26 cellular contexts compared by ENCODE assay signal in genomic region chr13:110664673-110665072, GRCh38.
"Had no signal": no experiment of that assay in that cellular context is flagged by ENCODE, and none has a peak within 500 bp of the region (broad histone marks: within the 10 kb centered on the region; RNA-seq: fewer than 3 reads in every experiment).

No MANE protein-coding gene starts in this region.

- H3K4me1 ChIP-seq: adrenal gland, ascending aorta, prostate gland, transverse colon had no signal

- H3K4me1 Mint-ChIP-seq: neural crest cell had no signal

- DNase-seq: activated B cell treated with CpG ODN at 0.5 μM for 24 hours; activated CD4-positive, alpha-beta T cell treated with anti-CD3 and anti-CD28 coated beads for 36 hours; activated CD4-positive, alpha-beta T cell treated with anti-CD3 and anti-CD28 coated beads, Interleukin-2, amount 50 U/mL, for 4 hours; activated CD8-positive, alpha-beta memory T cell treated with anti-CD3 and anti-CD28 coated beads, Interleukin-2, amount 50 U/mL, for 48 hours; activated naive CD4-positive, alpha-beta T cell; activated T-cell treated with anti-CD3 and anti-CD28 coated beads, Interleukin-2, amount 50 U/mL, for 4 hours; brain microvascular endothelial cell; central memory CD4-positive, alpha-beta T cell; foreskin fibroblast; immature natural killer cell; midbrain; ovary; stimulated activated CD4-positive, alpha-beta T cell treated with anti-CD3 and anti-CD28 coated beads, Interleukin-4, amount 100 ng/mL, for 24 hours; T1000; transverse colon had no signal

- H3K36me3 ChIP-seq: ovary, prostate gland had no signal

- H3K9me3 ChIP-seq: adrenal gland, left lung, ovary, prostate gland, transverse colon had no signal

- H3K27me3 Mint-ChIP-seq: activated B cell treated with CpG ODN at 0.5 μM for 24 hours; activated CD4-positive, alpha-beta T cell treated with anti-CD3 and anti-CD28 coated beads for 36 hours; activated naive CD8-positive, alpha-beta T cell had no signal

- H3K27ac Mint-ChIP-seq: activated CD4-positive, alpha-beta T cell treated with anti-CD3 and anti-CD28 coated beads for 36 hours; activated naive CD8-positive, alpha-beta T cell; activated T-helper 2 cell treated with anti-CD3 and anti-CD28 coated beads, Interferon-gamma antibody, Interleukin-2, Interleukin-4, amounts not matched to agents 10 μg/mL and 5 μg/mL and 100 μg/mL, durations not matched to agents 14 hours and 24 hours and 36 hours; immature natural killer cell; T-helper 1 cell treated with Interleukin-12 subunit alpha and Interleukin-12 subunit beta and Interleukin-4 antibody, amounts not matched to agents 30 μg/mL and 1 μg/mL, for 36 hours had no signal

- H3K9me3 Mint-ChIP-seq: activated T-cell treated with anti-CD3 and anti-CD28 coated beads, Interleukin-2, amount 50 U/mL, for 4 hours; immature natural killer cell had no signal

- H3K4me3 Mint-ChIP-seq: activated CD4-positive, alpha-beta T cell treated with anti-CD3 and anti-CD28 coated beads for 36 hours; activated naive CD8-positive, alpha-beta T cell; activated T-cell treated with anti-CD3 and anti-CD28 coated beads, Interleukin-2, amount 50 U/mL, for 4 hours; immature natural killer cell; neural crest cell; T-helper 1 cell treated with Interleukin-12 subunit alpha and Interleukin-12 subunit beta and Interleukin-4 antibody, amounts not matched to agents 30 μg/mL and 1 μg/mL, for 36 hours had no signal

- FAIRE-seq: colon, endometrium had no signal

- H3K27me3 ChIP-seq: adrenal gland, ascending aorta, brain microvascular endothelial cell, hepatocyte, left lung, ovary, transverse colon had no signal

- H3K4me3 ChIP-seq: adrenal gland, ascending aorta, hepatocyte, ovary, prostate gland, transverse colon had no signal

- H3K27ac ChIP-seq: adrenal gland, ascending aorta, brain microvascular endothelial cell, hepatocyte, ovary, prostate gland had no signal
